Comparison of ENCODE assay signal across 25 cellular contexts in genomic region chr9:72371151-72371550, GRCh38.
"Had no signal": no experiment of that assay in that cellular context is flagged by ENCODE, and none has a peak within 500 bp of the region (broad histone marks: within the 10 kb centered on the region; RNA-seq: fewer than 3 reads in every experiment).

No MANE protein-coding gene starts in this region.

- H3K9me3 Mint-ChIP-seq: activated CD8-positive, alpha-beta T cell treated with anti-CD3 and anti-CD28 coated beads for 36 hours; activated naive CD4-positive, alpha-beta T cell treated with anti-CD3 and anti-CD28 coated beads, Interleukin-2, amount 50 U/mL, for 24 hours; activated naive CD8-positive, alpha-beta T cell treated with anti-CD3 and anti-CD28 coated beads, Interleukin-2, amount 50 U/mL, for 24 hours; activated T-helper 2 cell treated with anti-CD3 and anti-CD28 coated beads, Interferon-gamma antibody, Interleukin-2, Interleukin-4, amounts not matched to agents 10 μg/mL and 5 μg/mL and 100 μg/mL, durations not matched to agents 14 hours and 24 hours and 36 hours; central memory CD8-positive, alpha-beta T cell; immature natural killer cell; naive thymus-derived CD4-positive, alpha-beta T cell; stimulated activated naive B cell treated with anti-CD40 and anti-IgM and Interleukin-4, amounts not matched to agents 10 μg/mL and 1 μg/mL and 100 μg/mL, for 72 hours; WTC11 had no signal

- H3K27me3 ChIP-seq: gastroesophageal sphincter, suprapubic skin, tibial nerve, uterus had no signal

- H3K36me3 ChIP-seq: gastroesophageal sphincter, suprapubic skin, tibial nerve, uterus had no signal

- ATAC-seq: activated CD8-positive, alpha-beta T cell treated with anti-CD3 and anti-CD28 coated beads for 36 hours; activated naive CD8-positive, alpha-beta T cell treated with anti-CD3 and anti-CD28 coated beads, Interleukin-2, amount 50 U/mL, for 24 hours; gastroesophageal sphincter; naive thymus-derived CD4-positive, alpha-beta T cell; right cardiac atrium; stimulated activated naive B cell treated with anti-CD40 and anti-IgM and Interleukin-4, amounts not matched to agents 10 μg/mL and 1 μg/mL and 100 μg/mL, for 72 hours; WTC11 had no signal

- H3K27ac ChIP-seq: gastroesophageal sphincter, suprapubic skin, tibial nerve, uterus had no signal

- DNase-seq: activated CD4-positive, alpha-beta T cell treated with anti-CD3 and anti-CD28 coated beads, Interleukin-2, amount 50 U/mL, for 1 hour; activated CD8-positive, alpha-beta T cell treated with anti-CD3 and anti-CD28 coated beads for 36 hours; activated naive CD8-positive, alpha-beta T cell treated with anti-CD3 and anti-CD28 coated beads, Interleukin-2, amount 50 U/mL, for 24 hours; activated T-cell treated with anti-CD3 and anti-CD28 coated beads, Interleukin-2, amount 50 U/mL, for 48 hours; anterior cingulate cortex; effector CD8-positive, alpha-beta T cell; head of caudate nucleus; hypothalamus; immature natural killer cell; midbrain; naive thymus-derived CD4-positive, alpha-beta T cell; posterior cingulate gyrus; right cardiac atrium; stimulated activated CD4-positive, alpha-beta T cell treated with anti-CD3 and anti-CD28 coated beads, Interleukin-15, amount 100 ng/mL, for 24 hours; stimulated activated CD4-positive, alpha-beta T cell treated with anti-CD3 and anti-CD28 coated beads, Interleukin-2, amount 100 ng/mL, for 24 hours; stimulated activated naive B cell treated with anti-CD40 and anti-IgM and Interleukin-4, amounts not matched to agents 10 μg/mL and 1 μg/mL and 100 μg/mL, for 72 hours; T-helper 2 cell; uterus had no signal

- H3K4me1 Mint-ChIP-seq: activated naive CD4-positive, alpha-beta T cell treated with anti-CD3 and anti-CD28 coated beads, Interleukin-2, amount 50 U/mL, for 24 hours; activated naive CD8-positive, alpha-beta T cell treated with anti-CD3 and anti-CD28 coated beads, Interleukin-2, amount 50 U/mL, for 24 hours; central memory CD8-positive, alpha-beta T cell; naive thymus-derived CD4-positive, alpha-beta T cell; stimulated activated naive B cell treated with anti-CD40 and anti-IgM and Interleukin-4, amounts not matched to agents 10 μg/mL and 1 μg/mL and 100 μg/mL, for 72 hours had no signal

- H3K27ac Mint-ChIP-seq: activated CD8-positive, alpha-beta T cell treated with anti-CD3 and anti-CD28 coated beads for 36 hours; activated naive CD4-positive, alpha-beta T cell treated with anti-CD3 and anti-CD28 coated beads, Interleukin-2, amount 50 U/mL, for 24 hours; activated naive CD8-positive, alpha-beta T cell treated with anti-CD3 and anti-CD28 coated beads, Interleukin-2, amount 50 U/mL, for 24 hours; activated T-helper 2 cell treated with anti-CD3 and anti-CD28 coated beads, Interferon-gamma antibody, Interleukin-2, Interleukin-4, amounts not matched to agents 10 μg/mL and 5 μg/mL and 100 μg/mL, durations not matched to agents 14 hours and 24 hours and 36 hours; immature natural killer cell; naive thymus-derived CD4-positive, alpha-beta T cell; WTC11 had no signal

- H3K27me3 Mint-ChIP-seq: activated naive CD4-positive, alpha-beta T cell treated with anti-CD3 and anti-CD28 coated beads, Interleukin-2, amount 50 U/mL, for 24 hours; activated naive CD8-positive, alpha-beta T cell treated with anti-CD3 and anti-CD28 coated beads, Interleukin-2, amount 50 U/mL, for 24 hours; naive thymus-derived CD4-positive, alpha-beta T cell; stimulated activated naive B cell treated with anti-CD40 and anti-IgM and Interleukin-4, amounts not matched to agents 10 μg/mL and 1 μg/mL and 100 μg/mL, for 72 hours had no signal

- H3K4me3 ChIP-seq: gastroesophageal sphincter, suprapubic skin, tibial nerve, uterus had no signal

- H3K36me3 Mint-ChIP-seq: activated naive CD4-positive, alpha-beta T cell treated with anti-CD3 and anti-CD28 coated beads, Interleukin-2, amount 50 U/mL, for 24 hours; immature natural killer cell; naive thymus-derived CD4-positive, alpha-beta T cell; stimulated activated naive B cell treated with anti-CD40 and anti-IgM and Interleukin-4, amounts not matched to agents 10 μg/mL and 1 μg/mL and 100 μg/mL, for 72 hours; WTC11 had no signal

- H3K9me3 ChIP-seq: gastroesophageal sphincter, suprapubic skin, tibial nerve, uterus had no signal

- H3K4me3 Mint-ChIP-seq: activated CD8-positive, alpha-beta T cell treated with anti-CD3 and anti-CD28 coated beads for 36 hours; activated naive CD4-positive, alpha-beta T cell treated with anti-CD3 and anti-CD28 coated beads, Interleukin-2, amount 50 U/mL, for 24 hours; activated naive CD8-positive, alpha-beta T cell treated with anti-CD3 and anti-CD28 coated beads, Interleukin-2, amount 50 U/mL, for 24 hours; central memory CD8-positive, alpha-beta T cell; immature natural killer cell; naive thymus-derived CD4-positive, alpha-beta T cell; stimulated activated naive B cell treated with anti-CD40 and anti-IgM and Interleukin-4, amounts not matched to agents 10 μg/mL and 1 μg/mL and 100 μg/mL, for 72 hours; WTC11 had no signal

- H3K4me1 ChIP-seq: uterus had no signal
